Comparison of ENCODE assay signal across 10 cellular contexts in the genomic region with DNA sequence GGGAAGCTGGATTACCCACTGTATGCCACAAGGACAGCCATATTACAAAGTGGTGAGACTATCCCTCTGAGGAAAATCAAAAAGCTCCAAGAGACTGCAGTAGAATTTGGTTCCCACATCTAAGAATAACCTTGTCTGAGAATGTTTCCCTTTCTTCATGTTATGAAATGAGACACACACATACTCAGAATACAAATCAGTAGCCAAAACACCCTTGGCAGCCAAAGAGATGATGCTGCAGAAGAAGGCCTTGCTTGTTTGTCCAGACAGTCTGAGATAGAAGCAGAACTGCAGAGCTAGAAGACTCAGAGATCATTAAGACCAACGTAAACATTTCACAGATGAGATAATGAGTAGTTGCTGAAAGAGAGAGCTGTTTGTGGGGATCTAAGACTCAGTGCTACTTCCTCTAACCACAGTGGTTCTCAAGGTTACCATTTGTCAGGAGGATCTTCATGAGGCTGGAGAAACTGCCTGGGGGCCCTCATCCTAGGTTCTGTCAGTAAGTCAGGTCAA. TPM values are rescaled to one million over a fixed set of nuclear protein-coding genes. Genes with fewer than 3 reads are reported as not detected.
A peak's percentile ranks its signal among the peaks of the same experiment; 100 is the strongest.
DNase-seq lines count a peak whose midpoint lies in the region; ATAC-seq, FAIRE-seq and TF ChIP-seq lines count a peak whose summit lies in the region.
"Had no signal": no experiment of that assay in that cellular context is flagged by ENCODE, and none has a peak within 500 bp of the region (broad histone marks: within the 10 kb centered on the region; RNA-seq: fewer than 3 reads in every experiment).

No MANE protein-coding gene starts in this region.

- intact Hi-C loops in esophagus muscularis mucosa (cut with DNase I) = no loop called here

- H3K4me1 ChIP-seq in esophagus muscularis mucosa (peaks cover 16 to 26% (median 22%) of the 10 kb centered on the region in 4 donors), neural progenitor cell (peaks cover 4% of the 10 kb centered on the region)

- H3K27me3 ChIP-seq in esophagus muscularis mucosa (no peaks in the 10 kb centered on the region), neural progenitor cell (no peaks in the 10 kb centered on the region)

- TF ChIP-seq POLR2A in esophagus muscularis mucosa (IDR thresholded peaks at IDR 0.05; ENCODE audit: low read depth) = no peak

- no peaks in the 10 kb centered on the region for H3K79me2 ChIP-seq in neural progenitor cell (ENCODE audit: low read depth)

- no peak overlapping the region for H3K4me3 ChIP-seq in esophagus muscularis mucosa
- no peak overlapping the region for H3K4me3 ChIP-seq in neural progenitor cell

- H3K4me2 ChIP-seq in neural progenitor cell = no peak overlapping the region

- H3K36me3 Mint-ChIP-seq in osteocyte (ENCODE audit: unreplicated experiment) (peaks cover 25% of the 10 kb centered on the region), neural progenitor cell (peaks cover 34% of the 10 kb centered on the region)

- H3K4me1 Mint-ChIP-seq in osteocyte (ENCODE audit: unreplicated experiment) (peaks cover 43% of the 10 kb centered on the region), neural progenitor cell (peaks cover 21% of the 10 kb centered on the region)

- H3K27ac Mint-ChIP-seq in osteocyte (ENCODE audit: unreplicated experiment) = peak overlapping the region; percentile 54
- H3K27ac Mint-ChIP-seq in neural progenitor cell = no peak overlapping the region

- H3K27me3 Mint-ChIP-seq in osteocyte (ENCODE audit: unreplicated experiment) (no peaks in the 10 kb centered on the region), neural progenitor cell (ENCODE audit: insufficient read depth, low read depth) (no peaks in the 10 kb centered on the region)

- no peaks in the 10 kb centered on the region for H3F3A ChIP-seq in neural progenitor cell (ENCODE audit: low read depth)

- no peak for TF ChIP-seq CTCF in esophagus muscularis mucosa (IDR thresholded peaks at IDR 0.05)
- no peak for TF ChIP-seq CTCF in osteocyte (IDR thresholded peaks at IDR 0.05)
- TF ChIP-seq CTCF in neural progenitor cell (IDR thresholded peaks at IDR 0.05) = no peak

- H3K4me3 Mint-ChIP-seq in osteocyte (ENCODE audit: unreplicated experiment) = peak overlapping the region; percentile 6
- H3K4me3 Mint-ChIP-seq in neural progenitor cell = no peak overlapping the region

- H3K9ac ChIP-seq in neural progenitor cell = no peak overlapping the region

- WGBS in esophagus muscularis mucosa = 83% methylated on average over 1 of the region's 1 CpG

- DNase-seq in EL (peak; percentile 54), NOMO-1 (lab: John Stamatoyannopoulos, UW; ENCODE audit: unreplicated experiment in 2 of 2) (peak; percentile 20 to 75), esophagus muscularis mucosa (ENCODE audit: extremely low spot score) (no peak), osteocyte (ENCODE audit: extremely low spot score, unreplicated experiment) (no peak), RCC 7860 (ENCODE audit: low spot score) (no peak), neural progenitor cell (ENCODE audit: low spot score) (no peak), NCI-H1105 (lab: John Stamatoyannopoulos, UW) (no peak)
- DNase-seq: cortex of kidney had no signal

- FAIRE-seq in RCC 7860 (lab: Jason Lieb, UNC) = no peak

- H4K20me1 ChIP-seq in neural progenitor cell (ENCODE audit: low read depth) = no peaks in the 10 kb centered on the region

- no peak for TF ChIP-seq EP300 in esophagus muscularis mucosa (IDR thresholded peaks at IDR 0.05)

- H3K9me3 Mint-ChIP-seq in osteocyte (ENCODE audit: unreplicated experiment) (no peaks in the 10 kb centered on the region), neural progenitor cell (no peaks in the 10 kb centered on the region)

- H3K36me3 ChIP-seq in esophagus muscularis mucosa (peaks cover 0 to 32% (median 11%) of the 10 kb centered on the region in 4 donors), neural progenitor cell (no peaks in the 10 kb centered on the region)

- no peak for ATAC-seq in HG03159 (IDR thresholded peaks at IDR 0.05; ENCODE audit: unreplicated experiment)

- peak overlapping the region; percentile 2 to 43 (median 30) for H3K27ac ChIP-seq in esophagus muscularis mucosa (replicated peaks in 1 of 4)
- H3K27ac ChIP-seq in neural progenitor cell = no peak overlapping the region
- H3K27ac ChIP-seq: VCaP had no signal

- H3K9me3 ChIP-seq in esophagus muscularis mucosa (no peaks in the 10 kb centered on the region), neural progenitor cell (ENCODE audit: low read depth) (no peaks in the 10 kb centered on the region)

- H2AFZ ChIP-seq in neural progenitor cell (replicated peaks) = no peak overlapping the region

RNA-seq across cellular contexts. Expression of gene RELT, which starts 38.8 kb away (rescaled TPM):
- total RNA-seq in esophagus muscularis mucosa (1 to 10 TPM; 1.2 to 7.8 (median 2.2) TPM), osteocyte (3.3 and 4.1 TPM in 2 replicates), neural progenitor cell (ENCODE audit: low replicate concordance) (5.4 and 15.0 TPM in 2 replicates)

Comparison
In these comparisons a context has a peak if more than half of its experiments do, and no peak if none do; other contexts are left out.
1. DNase-seq: peak in EL (single experiment) and NOMO-1 (2 of 2); none in esophagus muscularis mucosa (single experiment), osteocyte (single experiment), RCC 7860 (single experiment), neural progenitor cell (single experiment) and NCI-H1105 (single experiment).